ENCODE assay signal across 19 cellular contexts in the genomic region with DNA sequence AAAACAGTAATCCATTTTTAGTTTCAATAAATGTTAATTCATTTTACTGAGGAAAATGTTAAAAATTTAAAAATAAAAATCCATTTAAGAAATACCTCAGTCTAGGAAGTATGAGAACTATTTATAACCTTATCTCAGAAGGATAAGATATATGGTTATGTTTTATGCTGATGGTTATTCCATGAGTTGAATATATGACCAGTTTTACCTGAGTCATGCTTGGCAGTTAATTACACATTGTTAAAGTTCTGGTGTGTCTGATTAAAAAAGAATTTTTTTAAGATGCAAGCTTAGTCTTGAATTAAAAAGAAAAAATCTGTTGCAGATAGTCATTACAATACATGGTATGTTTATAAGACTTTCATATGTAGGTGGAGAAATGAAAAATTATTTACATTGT.
DNase-seq lines count a peak whose midpoint lies in the region; ATAC-seq, FAIRE-seq and TF ChIP-seq lines count a peak whose summit lies in the region.
"Had no signal": no experiment of that assay in that cellular context is flagged by ENCODE, and none has a peak within 500 bp of the region (broad histone marks: within the 10 kb centered on the region; RNA-seq: fewer than 3 reads in every experiment).

No MANE protein-coding gene starts in this region.

- H3K4me1 ChIP-seq in small intestine (ENCODE audit: control insufficient read depth in 2 of 2, insufficient read depth in 1 of 2, low read depth in 1 of 2, low read length in 1 of 2) (no peaks in the 10 kb centered on the region), kidney (ENCODE audit: control insufficient read depth in 1 of 2, insufficient read depth in 1 of 2, low read depth in 1 of 2, low read length in 2 of 2) (no peaks in the 10 kb centered on the region)
- H3K4me1 ChIP-seq: BLaER1 had no signal

- TF ChIP-seq CTCF in fibroblast of the aortic adventitia (IDR thresholded peaks at IDR 0.05; ENCODE audit: insufficient read depth, low read length) (no peak), kidney (IDR thresholded peaks at IDR 0.05; ENCODE audit: borderline replicate concordance, extremely low read depth, insufficient read depth) (no peak)

- ATAC-seq in HG02884 (IDR thresholded peaks at IDR 0.05; ENCODE audit: unreplicated experiment), result no peak
- ATAC-seq in GM21619 (IDR thresholded peaks at IDR 0.05; ENCODE audit: unreplicated experiment), result no peak
- ATAC-seq: GM12878 had no signal

- FAIRE-seq in A204.1 (lab: Jason Lieb, UNC) (peak; percentile 29), RCC 7860 (lab: Jason Lieb, UNC) (peak; percentile 50), small intestine (lab: Jason Lieb, UNC) (peak; percentile 89), kidney (lab: Jason Lieb, UNC) (no peak)
- FAIRE-seq: GM12878, HTR-8/SVneo had no signal

- H3K9me3 ChIP-seq in small intestine (ENCODE audit: control insufficient read depth, low read depth), result no peaks in the 10 kb centered on the region
- no peaks in the 10 kb centered on the region for H3K9me3 ChIP-seq in kidney (ENCODE audit: control insufficient read depth in 1 of 2, low read length in 2 of 2)
- H3K9me3 ChIP-seq: BLaER1 had no signal

- no peak overlapping the region for H3K9ac ChIP-seq in kidney (ENCODE audit: low read length in 2 of 2)
- H3K9ac ChIP-seq: BLaER1 had no signal

- H3K4me3 ChIP-seq in fibroblast of the aortic adventitia (ENCODE audit: low read depth, low read length), result no peak overlapping the region
- H3K4me3 ChIP-seq in small intestine (ENCODE audit: low read depth in 1 of 2, low read length in 2 of 2), result no peak overlapping the region
- no peak overlapping the region for H3K4me3 ChIP-seq in kidney (ENCODE audit: low read length in 2 of 2)
- H3K4me3 ChIP-seq: BLaER1, GM12878 had no signal

- no peak overlapping the region for H3K27ac ChIP-seq in small intestine (ENCODE audit: low read depth in 1 of 2, low read length in 1 of 2)
- no peak overlapping the region for H3K27ac ChIP-seq in kidney (ENCODE audit: low read depth in 2 of 2, low read length in 2 of 2)
- H3K27ac ChIP-seq: 22Rv1, BLaER1 had no signal

- intact Hi-C loops in kidney (cut with DNase I), result no loop called here

- H3K36me3 ChIP-seq in small intestine (ENCODE audit: control insufficient read depth in 2 of 2, insufficient read depth in 2 of 2, low read length in 2 of 2) (no peaks in the 10 kb centered on the region), kidney (ENCODE audit: control insufficient read depth in 1 of 2, insufficient read depth in 2 of 2, low read length in 2 of 2) (no peaks in the 10 kb centered on the region)
- H3K36me3 ChIP-seq: BLaER1 had no signal

- H3K27me3 ChIP-seq in small intestine (ENCODE audit: control insufficient read depth in 2 of 2, insufficient read depth in 2 of 2, low read length in 2 of 2), result no peaks in the 10 kb centered on the region
- H3K27me3 ChIP-seq: BLaER1 had no signal

- DNase-seq in RCC 7860 (ENCODE audit: low spot score) (no peak), fibroblast of the aortic adventitia (ENCODE audit: low read depth) (peak; percentile 65), small intestine (peak; percentile 33), kidney (no peak)
- DNase-seq: CD4-positive, alpha-beta memory T cell; DMS153; DMS79; GOT3; H9; IMR-90; Karpas-422; KBM-7 had no signal

Comparison
In these comparisons a context has a peak if more than half of its experiments do, and no peak if none do; other contexts are left out.
1. DNase-seq: peak in fibroblast of the aortic adventitia (single experiment) and small intestine (single experiment); none in RCC 7860 (single experiment) and kidney (single experiment).